Comparison of ENCODE assay signal across 9 cellular contexts in genomic region chr6:83431545-83432165, GRCh38. TPM values are rescaled to one million over a fixed set of nuclear protein-coding genes. Genes with fewer than 3 reads are reported as not detected.
DNase-seq lines count a peak whose midpoint lies in the region; ATAC-seq and TF ChIP-seq lines count a peak whose summit lies in the region.
"Had no signal": no experiment of that assay in that cellular context is flagged by ENCODE, and none has a peak within 500 bp of the region (broad histone marks: within the 10 kb centered on the region; RNA-seq: fewer than 3 reads in every experiment).

No MANE protein-coding gene starts in this region.

- H3K36me3 Mint-ChIP-seq in neural progenitor cell: no peaks in the 10 kb centered on the region
- H3K36me3 Mint-ChIP-seq in activated CD4-positive, alpha-beta memory T cell treated with anti-CD3 and anti-CD28 coated beads, Interleukin-2, amount 10 ng/mL, durations not matched to agents 7 days and 5 days (ENCODE audit: low read depth): no peaks in the 10 kb centered on the region
- H3K36me3 Mint-ChIP-seq in stimulated activated memory B cell treated with anti-CD40 and anti-IgM and Interleukin-4, amounts not matched to agents 10 μg/mL and 1 μg/mL and 100 μg/mL, for 72 hours: no peaks in the 10 kb centered on the region

- no TSS peak for BruUV-seq in Panc1 (replicated peaks; lab: Mats Ljungman, UMichigan)

- H3K4me3 Mint-ChIP-seq in neural progenitor cell: peak overlapping the region; percentile 81
- H3K4me3 Mint-ChIP-seq in activated CD4-positive, alpha-beta memory T cell treated with anti-CD3 and anti-CD28 coated beads, Interleukin-2, amount 10 ng/mL, durations not matched to agents 7 days and 5 days: no peak overlapping the region
- H3K4me3 Mint-ChIP-seq in stimulated activated memory B cell treated with anti-CD40 and anti-IgM and Interleukin-4, amounts not matched to agents 10 μg/mL and 1 μg/mL and 100 μg/mL, for 72 hours: no peak overlapping the region

- H3K36me3 ChIP-seq in Panc1 (ENCODE audit: control insufficient read depth, insufficient read depth, low read length) (no peaks in the 10 kb centered on the region), esophagus squamous epithelium (no peaks in the 10 kb centered on the region), neural progenitor cell (no peaks in the 10 kb centered on the region)

- peak overlapping the region; percentile 92 for H2AFZ ChIP-seq in neural progenitor cell (replicated peaks)

- H3K27ac ChIP-seq in Panc1 (ENCODE audit: low read length): peak overlapping the region; percentile 82
- H3K27ac ChIP-seq in esophagus squamous epithelium: peak overlapping the region; percentile 67 to 93 (median 87)
- H3K27ac ChIP-seq in neural progenitor cell: no peak overlapping the region

- H3K27me3 ChIP-seq in Panc1 (ENCODE audit: control insufficient read depth, insufficient read depth, low read length): no peaks in the 10 kb centered on the region
- no peaks in the 10 kb centered on the region for H3K27me3 ChIP-seq in esophagus squamous epithelium
- H3K27me3 ChIP-seq in neural progenitor cell: peaks cover 18% of the 10 kb centered on the region

- H3K9ac ChIP-seq in neural progenitor cell: no peak overlapping the region

- peak overlapping the region; percentile 95 for H3K4me2 ChIP-seq in neural progenitor cell

- peaks cover 9% of the 10 kb centered on the region for H3K4me1 Mint-ChIP-seq in neural progenitor cell
- peaks cover 2% of the 10 kb centered on the region for H3K4me1 Mint-ChIP-seq in activated CD4-positive, alpha-beta memory T cell treated with anti-CD3 and anti-CD28 coated beads, Interleukin-2, amount 10 ng/mL, durations not matched to agents 7 days and 5 days
- no peaks in the 10 kb centered on the region for H3K4me1 Mint-ChIP-seq in stimulated activated memory B cell treated with anti-CD40 and anti-IgM and Interleukin-4, amounts not matched to agents 10 μg/mL and 1 μg/mL and 100 μg/mL, for 72 hours

- intact Hi-C loops in Panc1 (cut with micrococcal nuclease; ENCODE audit: unreplicated experiment): no loop called here
- intact Hi-C loops in esophagus squamous epithelium (cut with DNase I): no loop called here

- no peak for TF ChIP-seq POLR2A in esophagus squamous epithelium (IDR thresholded peaks at IDR 0.05)

- no peaks in the 10 kb centered on the region for H3K9me3 ChIP-seq in Panc1 (ENCODE audit: control insufficient read depth, insufficient read depth, low read depth, low read length)
- no peaks in the 10 kb centered on the region for H3K9me3 ChIP-seq in esophagus squamous epithelium
- no peaks in the 10 kb centered on the region for H3K9me3 ChIP-seq in neural progenitor cell (ENCODE audit: low read depth)

- in situ Hi-C loops in Panc1 (cut with HindIII; ENCODE audit: low pct_unique_long_range_greater_than_20kb, low sequenced_read_pairs): no loop called here

- H3K4me3 ChIP-seq in Panc1 (ENCODE audit: low read depth in 2 of 2, low read length in 2 of 2) (peak overlapping the region; percentile 60 to 66), esophagus squamous epithelium (peak overlapping the region; percentile 68 to 77 (median 74)), neural progenitor cell (peak overlapping the region; percentile 63)

- H4K20me1 ChIP-seq in neural progenitor cell (ENCODE audit: low read depth): no peaks in the 10 kb centered on the region

- H3K27me3 Mint-ChIP-seq in neural progenitor cell (ENCODE audit: insufficient read depth, low read depth): peaks cover 10% of the 10 kb centered on the region
- H3K27me3 Mint-ChIP-seq in activated CD4-positive, alpha-beta memory T cell treated with anti-CD3 and anti-CD28 coated beads, Interleukin-2, amount 10 ng/mL, durations not matched to agents 7 days and 5 days: peaks cover 15% of the 10 kb centered on the region
- peaks cover 22% of the 10 kb centered on the region for H3K27me3 Mint-ChIP-seq in stimulated activated memory B cell treated with anti-CD40 and anti-IgM and Interleukin-4, amounts not matched to agents 10 μg/mL and 1 μg/mL and 100 μg/mL, for 72 hours

- CTCF ChIA-PET in Panc1 (lab: Charles Lee): interaction anchor here (0.6 kb wide), 1 partner anchor 81 kb away, joined by 4 read pairs; the partner anchor contains the start of gene PRSS35
- CTCF ChIA-PET in HEK293T (lab: Yijun Ruan, JAX): no interaction called here
- CTCF ChIA-PET in activated CD4-positive, alpha-beta memory T cell treated with anti-CD3 and anti-CD28 coated beads, Interleukin-2, amount 10 ng/mL, durations not matched to agents 7 days and 5 days (lab: Charles Lee): no interaction called here

- ATAC-seq in Panc1: peak; percentile 53
- no peak for ATAC-seq in stimulated activated memory B cell treated with anti-CD40 and anti-IgM and Interleukin-4, amounts not matched to agents 10 μg/mL and 1 μg/mL and 100 μg/mL, for 72 hours

- POLR2A ChIA-PET in Panc1 (lab: Charles Lee) (interaction anchor here (0.5 kb wide), 1 partner anchor 211 kb away, joined by 3 read pairs; no protein-coding TSS in a partner anchor), HEK293T (lab: Yijun Ruan, JAX) (no interaction called here)
- POLR2A ChIA-PET in activated CD4-positive, alpha-beta memory T cell treated with anti-CD3 and anti-CD28 coated beads, Interleukin-2, amount 10 ng/mL, durations not matched to agents 7 days and 5 days (lab: Charles Lee): no interaction called here

- peaks cover 8% of the 10 kb centered on the region for H3K79me2 ChIP-seq in neural progenitor cell (ENCODE audit: low read depth)

- peaks cover 10% of the 10 kb centered on the region for H3F3A ChIP-seq in neural progenitor cell (ENCODE audit: low read depth)

- 68 to 88% methylated on average over 15 to 19 of the region's 19 CpGs for WGBS in esophagus squamous epithelium, 2 donors

- peak; percentile 5 for DNase-seq in Ammon's horn (ENCODE audit: low spot score)
- no peak for DNase-seq in Panc1 (ENCODE audit: low read depth, low spot score)
- no peak for DNase-seq in esophagus squamous epithelium (lab: John Stamatoyannopoulos, UW)
- no peak for DNase-seq in neural progenitor cell (ENCODE audit: low spot score)
- no peak for DNase-seq in amniotic stem cell (lab: John Stamatoyannopoulos, UW)
- DNase-seq in HEK293T (ENCODE audit: extremely low spot score): no peak
- DNase-seq in activated CD4-positive, alpha-beta memory T cell treated with anti-CD3 and anti-CD28 coated beads, Interleukin-2, amount 10 ng/mL, durations not matched to agents 7 days and 5 days: no peak
- DNase-seq: NCI-H1436 had no signal

- no peak for TF ChIP-seq CTCF in Panc1 (IDR thresholded peaks at IDR 0.05)
- no peak for TF ChIP-seq CTCF in esophagus squamous epithelium (IDR thresholded peaks at IDR 0.05)
- no peak for TF ChIP-seq CTCF in neural progenitor cell (IDR thresholded peaks at IDR 0.05)

- H3K4me1 ChIP-seq in Panc1 (ENCODE audit: control insufficient read depth, insufficient read depth, low read length) (peaks cover 9% of the 10 kb centered on the region; the same call in 1 of the 2 replicates), esophagus squamous epithelium (peaks cover 8 to 34% (median 10%) of the 10 kb centered on the region in 3 donors), neural progenitor cell (peaks cover 11% of the 10 kb centered on the region)

- no peak overlapping the region for H3K27ac Mint-ChIP-seq in neural progenitor cell
- no peak overlapping the region for H3K27ac Mint-ChIP-seq in activated CD4-positive, alpha-beta memory T cell treated with anti-CD3 and anti-CD28 coated beads, Interleukin-2, amount 10 ng/mL, durations not matched to agents 7 days and 5 days
- H3K27ac Mint-ChIP-seq in stimulated activated memory B cell treated with anti-CD40 and anti-IgM and Interleukin-4, amounts not matched to agents 10 μg/mL and 1 μg/mL and 100 μg/mL, for 72 hours: no peak overlapping the region

- no peaks in the 10 kb centered on the region for H3K9me3 Mint-ChIP-seq in neural progenitor cell
- no peaks in the 10 kb centered on the region for H3K9me3 Mint-ChIP-seq in activated CD4-positive, alpha-beta memory T cell treated with anti-CD3 and anti-CD28 coated beads, Interleukin-2, amount 10 ng/mL, durations not matched to agents 7 days and 5 days
- no peaks in the 10 kb centered on the region for H3K9me3 Mint-ChIP-seq in stimulated activated memory B cell treated with anti-CD40 and anti-IgM and Interleukin-4, amounts not matched to agents 10 μg/mL and 1 μg/mL and 100 μg/mL, for 72 hours

TF ChIP-seq in HEK293T, 16 proteins besides CTCF, POLR2A, EP300 and RAD21:
- TF ChIP-seq CTBP1 (IDR thresholded peaks at IDR 0.05; ENCODE audit: borderline replicate concordance) (no peak), L3MBTL2 (conservative IDR thresholded peaks at IDR 0.05) (no peak), FOXA1 (IDR thresholded peaks at IDR 0.05) (no peak), TARDBP (IDR thresholded peaks at IDR 0.05) (no peak), PKNOX1 (IDR thresholded peaks at IDR 0.05) (no peak), SP1 (IDR thresholded peaks at IDR 0.05) (no peak), LEF1 (IDR thresholded peaks at IDR 0.05; ENCODE audit: borderline replicate concordance) (no peak), BHLHE40 (IDR thresholded peaks at IDR 0.05; ENCODE audit: borderline replicate concordance) (no peak), FOXM1 (IDR thresholded peaks at IDR 0.05; ENCODE audit: borderline replicate concordance) (no peak), NFRKB (IDR thresholded peaks at IDR 0.05) (no peak)

RNA-seq across cellular contexts. Expression of gene ME1, which starts 0.8 kb away (rescaled TPM):
- total RNA-seq in Panc1 (2021; ENCODE audit: unreplicated experiment) (19.7 TPM), esophagus squamous epithelium (10 to 100 TPM; 20.4 to 58.6 (median 27.2) TPM), neural progenitor cell (ENCODE audit: low replicate concordance) (2.0 and 2.8 TPM in 2 replicates)
- polyA plus RNA-seq in Panc1 (2012; ENCODE audit: insufficient read length): 11.6 TPM
- under 1 TPM; 0.10 to 0.13 TPM for total RNA-seq in activated CD4-positive, alpha-beta memory T cell treated with anti-CD3 and anti-CD28 coated beads, Interleukin-2, amount 10 ng/mL, durations not matched to agents 7 days and 5 days
